In the genomic region with DNA sequence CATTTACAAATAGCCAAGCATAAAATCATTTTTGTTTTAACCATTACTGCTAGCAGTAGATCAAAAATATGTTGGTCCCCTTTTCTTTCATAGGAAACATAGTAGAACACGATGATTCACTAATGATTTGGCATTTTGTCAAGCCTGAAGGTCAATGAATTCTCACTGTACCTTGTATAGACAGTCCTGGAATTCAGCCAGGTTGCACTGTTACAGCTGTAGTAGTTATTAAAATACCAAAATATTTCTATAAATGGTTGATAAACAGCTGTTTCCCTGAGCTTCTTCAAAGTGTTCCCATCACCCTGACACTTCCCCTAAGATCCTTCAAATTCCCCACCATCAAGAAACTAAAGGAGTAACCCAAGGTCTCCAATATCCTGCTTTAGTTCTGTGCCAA, we compare ENCODE assay signal across 1 cellular context.
TF ChIP-seq lines count a peak whose summit lies in the region.

No MANE protein-coding gene starts in this region.

TF ChIP-seq in HepG2, 621 proteins besides CTCF, POLR2A, EP300 and RAD21 (continued from another document):
- TF ChIP-seq, protein P1, sequence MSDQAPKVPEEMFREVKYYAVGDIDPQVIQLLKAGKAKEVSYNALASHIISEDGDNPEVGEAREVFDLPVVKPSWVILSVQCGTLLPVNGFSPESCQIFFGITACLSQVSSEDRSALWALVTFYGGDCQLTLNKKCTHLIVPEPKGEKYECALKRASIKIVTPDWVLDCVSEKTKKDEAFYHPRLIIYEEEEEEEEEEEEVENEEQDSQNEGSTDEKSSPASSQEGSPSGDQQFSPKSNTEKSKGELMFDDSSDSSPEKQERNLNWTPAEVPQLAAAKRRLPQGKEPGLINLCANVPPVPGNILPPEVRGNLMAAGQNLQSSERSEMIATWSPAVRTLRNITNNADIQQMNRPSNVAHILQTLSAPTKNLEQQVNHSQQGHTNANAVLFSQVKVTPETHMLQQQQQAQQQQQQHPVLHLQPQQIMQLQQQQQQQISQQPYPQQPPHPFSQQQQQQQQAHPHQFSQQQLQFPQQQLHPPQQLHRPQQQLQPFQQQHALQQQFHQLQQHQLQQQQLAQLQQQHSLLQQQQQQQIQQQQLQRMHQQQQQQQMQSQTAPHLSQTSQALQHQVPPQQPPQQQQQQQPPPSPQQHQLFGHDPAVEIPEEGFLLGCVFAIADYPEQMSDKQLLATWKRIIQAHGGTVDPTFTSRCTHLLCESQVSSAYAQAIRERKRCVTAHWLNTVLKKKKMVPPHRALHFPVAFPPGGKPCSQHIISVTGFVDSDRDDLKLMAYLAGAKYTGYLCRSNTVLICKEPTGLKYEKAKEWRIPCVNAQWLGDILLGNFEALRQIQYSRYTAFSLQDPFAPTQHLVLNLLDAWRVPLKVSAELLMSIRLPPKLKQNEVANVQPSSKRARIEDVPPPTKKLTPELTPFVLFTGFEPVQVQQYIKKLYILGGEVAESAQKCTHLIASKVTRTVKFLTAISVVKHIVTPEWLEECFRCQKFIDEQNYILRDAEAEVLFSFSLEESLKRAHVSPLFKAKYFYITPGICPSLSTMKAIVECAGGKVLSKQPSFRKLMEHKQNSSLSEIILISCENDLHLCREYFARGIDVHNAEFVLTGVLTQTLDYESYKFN (CRISPR knock-in tag; conservative IDR thresholded peaks at IDR 0.05), result no peak
